9 cellular contexts compared by ENCODE assay signal in the genomic region with DNA sequence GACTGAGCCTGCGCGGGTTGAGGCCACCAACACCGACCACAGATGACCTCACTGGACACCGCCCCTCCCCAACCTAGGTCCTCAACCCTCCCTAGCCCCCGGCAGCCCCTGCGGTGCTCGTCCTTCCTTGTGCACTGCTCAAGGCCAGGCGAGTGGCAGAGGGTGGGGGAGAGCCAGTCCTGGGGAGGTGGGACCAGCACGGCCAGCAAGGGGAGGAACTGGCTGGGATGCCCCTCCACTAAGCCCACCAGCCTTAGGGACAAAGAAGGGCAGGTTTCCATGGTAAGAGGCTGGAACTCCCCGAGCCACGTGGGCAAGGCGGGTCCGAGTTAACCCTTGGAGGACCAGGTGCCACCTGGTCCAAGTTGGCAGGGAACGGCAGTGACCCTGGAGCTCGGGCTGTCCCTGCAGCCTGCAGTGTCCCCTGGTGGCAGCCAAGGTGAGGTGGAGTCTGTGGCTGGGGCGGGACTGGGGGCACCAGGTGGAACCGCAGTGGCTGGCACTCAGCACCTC. TPM values are rescaled to one million over a fixed set of nuclear protein-coding genes. Genes with fewer than 3 reads are reported as not detected.
DNase-seq lines count a peak whose midpoint lies in the region; ATAC-seq and TF ChIP-seq lines count a peak whose summit lies in the region.
"Had no signal": no experiment of that assay in that cellular context is flagged by ENCODE, and none has a peak within 500 bp of the region (broad histone marks: within the 10 kb centered on the region; RNA-seq: fewer than 3 reads in every experiment).

No MANE protein-coding gene starts in this region.

- peaks cover 3% of the 10 kb centered on the region for H3K27me3 Mint-ChIP-seq in memory B cell

- ATAC-seq in memory B cell (ENCODE audit: low read depth) (peak; percentile 86), GM19328 (IDR thresholded peaks at IDR 0.05; ENCODE audit: unreplicated experiment) (no peak)

- 50% methylated on average over 2 of the region's 17 CpGs for WGBS in mammary epithelial cell (ENCODE audit: low coverage, missing lambda C conversion rate)
- WGBS in GM23248 (ENCODE audit: low coverage in 1 of 2, low lambda C conversion rate in 2 of 2, missing lambda C conversion rate in 2 of 2), 2 experiments, result 17 to 22% methylated on average over 10 to 17 of the region's 17 CpGs

- H3K36me3 Mint-ChIP-seq in memory B cell, result peaks cover 11% of the 10 kb centered on the region

- BruUV-seq in mammary epithelial cell (replicated peaks; lab: Mats Ljungman, UMichigan), result no TSS peak

- H3K79me2 ChIP-seq in OCI-LY3 (ENCODE audit: low read length), result no peaks in the 10 kb centered on the region
- H3K79me2 ChIP-seq in mammary epithelial cell (ENCODE audit: insufficient read depth, low read length), result no peaks in the 10 kb centered on the region
- no peaks in the 10 kb centered on the region for H3K79me2 ChIP-seq in GM23248 (ENCODE audit: insufficient read depth)

- CTCF ChIA-PET in AG04449 (lab: Yijun Ruan, JAX) (interaction anchor here (0.9 to 3.0 kb wide), 2 partner anchors 55 to 63 kb away, joined by 3 to 13 read pairs; no protein-coding TSS in a partner anchor), mammary epithelial cell (lab: Charles Lee; ENCODE audit: low non-redundant PET) (no interaction called here)

- no peaks in the 10 kb centered on the region for H3K4me1 ChIP-seq in OCI-LY3 (ENCODE audit: low read length)
- H3K4me1 ChIP-seq in mammary epithelial cell (ENCODE audit: insufficient read depth, low read length), result no peaks in the 10 kb centered on the region
- H3K4me1 ChIP-seq in GM23248 (ENCODE audit: insufficient read depth), result no peaks in the 10 kb centered on the region

- H3K9ac ChIP-seq in OCI-LY3 (ENCODE audit: low read length), result no peak overlapping the region
- H3K9ac ChIP-seq in mammary epithelial cell (ENCODE audit: insufficient read depth, low read length), result no peak overlapping the region
- H3K9ac ChIP-seq in GM23248, result no peak overlapping the region

- no peaks in the 10 kb centered on the region for H4K20me1 ChIP-seq in OCI-LY3 (ENCODE audit: insufficient read depth, low read length)
- H4K20me1 ChIP-seq in mammary epithelial cell (ENCODE audit: insufficient read depth, low read length), result no peaks in the 10 kb centered on the region
- no peaks in the 10 kb centered on the region for H4K20me1 ChIP-seq in GM23248 (ENCODE audit: insufficient read depth)

- H3K27ac ChIP-seq in OCI-LY3 (ENCODE audit: low read length) (no peak overlapping the region), mammary epithelial cell (ENCODE audit: insufficient read depth, low read depth, low read length) (no peak overlapping the region), GM23248 (no peak overlapping the region)

- intact Hi-C loops in mammary epithelial cell (cut with micrococcal nuclease), result no loop called here

- H3K9me3 Mint-ChIP-seq in memory B cell, result no peaks in the 10 kb centered on the region
- H3K9me3 Mint-ChIP-seq: dendritic cell treated with granulocyte-macrophage colony-stimulating factor and Interleukin-4, amounts not matched to agents 40 ng/mL and 50 ng/mL, for 4 days had no signal

- H3K9me3 ChIP-seq in OCI-LY3 (ENCODE audit: insufficient read depth, low read length) (no peaks in the 10 kb centered on the region), mammary epithelial cell (replicated peaks; ENCODE audit: insufficient read depth, low read length) (no peaks in the 10 kb centered on the region), GM23248 (ENCODE audit: low read depth) (no peaks in the 10 kb centered on the region)

- H2AFZ ChIP-seq in OCI-LY3 (ENCODE audit: low read depth, low read length), result no peak overlapping the region
- no peak overlapping the region for H2AFZ ChIP-seq in mammary epithelial cell (ENCODE audit: low read depth, low read length)
- H2AFZ ChIP-seq in GM23248, result no peak overlapping the region

- DNase-seq in AG04449 (ENCODE audit: low read depth, low spot score) (no peak), GM10266 (ENCODE audit: extremely low spot score) (peak; percentile 73), mammary epithelial cell (no peak), memory B cell (ENCODE audit: low spot score in 2 of 2) (peak; percentile 62 to 64), Ammon's horn (ENCODE audit: low spot score) (no peak), GM23248 (no peak)

- H3K4me3 ChIP-seq in AG04449 (ENCODE audit: low read depth, low read length) (no peak overlapping the region), OCI-LY3 (ENCODE audit: low read length) (no peak overlapping the region), mammary epithelial cell (replicated peaks in 1 of 3; ENCODE audit: insufficient read depth in 1 of 3, low read depth in 2 of 3, low read length in 3 of 3) (no peak overlapping the region), GM23248 (no peak overlapping the region)

- no peak overlapping the region for H3K4me3 Mint-ChIP-seq in memory B cell
- H3K4me3 Mint-ChIP-seq: dendritic cell treated with granulocyte-macrophage colony-stimulating factor and Interleukin-4, amounts not matched to agents 40 ng/mL and 50 ng/mL, for 4 days had no signal

- no peaks in the 10 kb centered on the region for H3K36me3 ChIP-seq in OCI-LY3 (replicated peaks; ENCODE audit: low read depth, low read length)
- H3K36me3 ChIP-seq in mammary epithelial cell (ENCODE audit: insufficient read depth, low read length), result no peaks in the 10 kb centered on the region
- no peaks in the 10 kb centered on the region; the same call in 1 of the 2 replicates for H3K36me3 ChIP-seq in GM23248 (ENCODE audit: low read depth)

- in situ Hi-C loops in mammary epithelial cell (cut with MboI; ENCODE audit: low sequenced_read_pairs in 2 of 2), result no loop called here
- in situ Hi-C loops in GM23248 (cut with MboI), result no loop called here

- POLR2A ChIA-PET in AG04449 (lab: Yijun Ruan, JAX), result interaction anchor here (0.9 kb wide), 1 partner anchor 30 kb away, joined by 4 read pairs; no protein-coding TSS in a partner anchor

- no peaks in the 10 kb centered on the region for H3K27me3 ChIP-seq in OCI-LY3 (ENCODE audit: low read depth, low read length)
- no peaks in the 10 kb centered on the region for H3K27me3 ChIP-seq in mammary epithelial cell (ENCODE audit: insufficient read depth, low read length)
- no peaks in the 10 kb centered on the region for H3K27me3 ChIP-seq in GM23248 (replicated peaks; ENCODE audit: insufficient read depth)

- no peak overlapping the region for H3K4me2 ChIP-seq in OCI-LY3 (ENCODE audit: low read length)
- no peak overlapping the region for H3K4me2 ChIP-seq in mammary epithelial cell (ENCODE audit: insufficient read depth, low read depth, low read length)
- H3K4me2 ChIP-seq in GM23248 (ENCODE audit: unreplicated experiment), result no peak overlapping the region

- H3K9me2 ChIP-seq in GM23248 (ENCODE audit: insufficient read depth), result no peaks in the 10 kb centered on the region

- peaks cover 18% of the 10 kb centered on the region for H3K4me1 Mint-ChIP-seq in memory B cell

- TF ChIP-seq CTCF in AG04449 (IDR thresholded peaks at IDR 0.05; ENCODE audit: insufficient read depth, low read length, missing control alignments) (peak; percentile 67), GM10266 (IDR thresholded peaks at IDR 0.05; ENCODE audit: control insufficient read depth, insufficient read depth, low read depth, missing control alignments) (peak; percentile 63), OCI-LY3 (IDR thresholded peaks at IDR 0.05; ENCODE audit: low read depth, low read length) (peak; percentile 29), mammary epithelial cell (conservative IDR thresholded peaks at IDR 0.05 in 1 of 2, IDR thresholded peaks at IDR 0.05 in 1 of 2; ENCODE audit: extremely low read depth in 1 of 2, insufficient read depth in 1 of 2, low read depth in 1 of 2, low read length in 2 of 2) (peak; percentile 17 to 53)

- H3K27ac Mint-ChIP-seq in memory B cell, result no peak overlapping the region
- H3K27ac Mint-ChIP-seq: dendritic cell treated with granulocyte-macrophage colony-stimulating factor and Interleukin-4, amounts not matched to agents 40 ng/mL and 50 ng/mL, for 4 days had no signal

- dilution Hi-C loops in mammary epithelial cell (cut with HindIII; ENCODE audit: low sequenced_read_pairs), result no loop called here

- no peaks in the 10 kb centered on the region for H3F3A ChIP-seq in GM23248 (ENCODE audit: insufficient read depth)

RNA-seq across cellular contexts. Expression of a gene that starts 9.2 kb away (rescaled TPM):
- under 1 TPM; 0.47 to 0.83 TPM for total RNA-seq in mammary epithelial cell
- polyA plus RNA-seq in mammary epithelial cell, result 0.03 TPM
- polyA minus RNA-seq in mammary epithelial cell, result not detected
- 2.3 and 3.2 TPM in 2 replicates for total RNA-seq in GM23248 (2014; rRNA removed; shearing (Covaris generic))
- 0.23 and 0.48 TPM in 2 replicates for polyA plus RNA-seq in GM23248 (2016; fragmentation: Nextera tagmentation; extraction: Ambion mirVana)

RNA-seq across cellular contexts. Expression of a gene that starts 14.8 kb away (rescaled TPM):
- total RNA-seq in mammary epithelial cell, result 10 to 100 TPM; 23.5 to 26.6 TPM
- polyA plus RNA-seq in mammary epithelial cell (14.6 TPM), GM23248 (2016; fragmentation: Nextera tagmentation; extraction: Ambion mirVana) (25.2 and 25.7 TPM in 2 replicates)
- polyA minus RNA-seq in mammary epithelial cell, result 37.0 TPM
- total RNA-seq in GM23248 (2014; rRNA removed; shearing (Covaris generic)), result 44.9 and 45.5 TPM in 2 replicates

RNA-seq across cellular contexts. Expression of a gene that starts 24.8 kb away (rescaled TPM):
- total RNA-seq in mammary epithelial cell, result over 10,000 TPM in 1 of 2 donors, 1,000 to 10,000 TPM in 1; 3,950 to 24,255 TPM
- 8,707 TPM for polyA plus RNA-seq in mammary epithelial cell
- 4,992 TPM for polyA minus RNA-seq in mammary epithelial cell
- 8,476 and 9,349 TPM in 2 replicates for total RNA-seq in GM23248 (2014; rRNA removed; shearing (Covaris generic))
- polyA plus RNA-seq in GM23248 (2016; fragmentation: Nextera tagmentation; extraction: Ambion mirVana), result 3,778 and 3,933 TPM in 2 replicates

Comparison
In these comparisons a context has a peak if more than half of its experiments do, and no peak if none do; other contexts are left out.
1. DNase-seq: peak in GM10266 (single experiment) and memory B cell (2 of 2); none in AG04449 (single experiment), mammary epithelial cell (single experiment), Ammon's horn (single experiment) and GM23248 (single experiment).
2. Peak in every context shown above with its lines, with median percentiles within 50 percentile points of each other: CTCF ChIP-seq.